In the genomic region with DNA sequence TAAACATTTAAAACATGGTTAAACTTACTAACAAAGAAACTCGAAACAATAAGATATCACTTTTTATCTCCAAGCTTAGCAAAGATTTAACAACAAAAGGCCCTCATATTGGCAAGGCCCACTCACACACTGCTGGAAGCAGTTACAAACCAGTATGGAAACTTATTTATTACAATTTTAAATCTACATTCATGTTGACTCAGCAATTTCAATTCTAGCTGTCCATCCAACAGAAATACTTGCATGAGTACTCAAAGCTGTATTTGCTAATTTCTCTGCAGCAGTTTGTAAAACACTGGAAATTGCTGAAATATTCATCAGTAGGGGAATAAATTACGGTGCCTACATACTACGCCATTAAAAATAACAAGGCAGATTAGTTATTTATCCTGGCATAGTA, we compare ENCODE assay signal across 15 cellular contexts. TPM values are rescaled to one million over a fixed set of nuclear protein-coding genes. Genes with fewer than 3 reads are reported as not detected.
A peak's percentile ranks its signal among the peaks of the same experiment; 100 is the strongest.
DNase-seq lines count a peak whose midpoint lies in the region; ATAC-seq and TF ChIP-seq lines count a peak whose summit lies in the region.
"Had no signal": no experiment of that assay in that cellular context is flagged by ENCODE, and none has a peak within 500 bp of the region (broad histone marks: within the 10 kb centered on the region; RNA-seq: fewer than 3 reads in every experiment).

No MANE protein-coding gene starts in this region.

- peaks cover 84% of the 10 kb centered on the region for H3K79me2 ChIP-seq in mammary epithelial cell (ENCODE audit: insufficient read depth, low read length)
- peaks cover 61% of the 10 kb centered on the region for H3K79me2 ChIP-seq in OCI-LY7 (ENCODE audit: insufficient read depth, low read depth, low read length)

- H3K36me3 ChIP-seq in mammary epithelial cell (ENCODE audit: insufficient read depth, low read length) (peaks cover 12% of the 10 kb centered on the region), breast epithelium (no peaks in the 10 kb centered on the region), OCI-LY7 (ENCODE audit: insufficient read depth, low read length) (peaks cover 45% of the 10 kb centered on the region)

- no peak overlapping the region for H3K27ac Mint-ChIP-seq in type B pancreatic cell

- no peaks in the 10 kb centered on the region for H3K27me3 ChIP-seq in mammary epithelial cell (ENCODE audit: insufficient read depth, low read length)
- no peaks in the 10 kb centered on the region for H3K27me3 ChIP-seq in breast epithelium
- H3K27me3 ChIP-seq: vagina had no signal

- H3K9me3 Mint-ChIP-seq in type B pancreatic cell = no peaks in the 10 kb centered on the region

- H3K9me3 ChIP-seq in mammary epithelial cell (replicated peaks; ENCODE audit: insufficient read depth, low read length) = no peaks in the 10 kb centered on the region
- no peaks in the 10 kb centered on the region for H3K9me3 ChIP-seq in breast epithelium
- no peaks in the 10 kb centered on the region for H3K9me3 ChIP-seq in OCI-LY7 (ENCODE audit: low read length)
- H3K9me3 ChIP-seq: HAP-1, vagina had no signal

- in situ Hi-C loops in mammary epithelial cell (cut with MboI; ENCODE audit: low sequenced_read_pairs in 2 of 2) = no loop called here

- H3K4me3 Mint-ChIP-seq in type B pancreatic cell = peak overlapping the region; percentile 50

- H3K4me2 ChIP-seq in mammary epithelial cell (ENCODE audit: insufficient read depth, low read depth, low read length) = peak overlapping the region; percentile 37
- peak overlapping the region; percentile 91 for H3K4me2 ChIP-seq in OCI-LY7 (ENCODE audit: low read length)

- intact Hi-C loops in mammary epithelial cell (cut with micrococcal nuclease) (no loop called here), breast epithelium (cut with DNase I; ENCODE audit: low total_unique reads) (no loop called here), OCI-LY7 (cut with micrococcal nuclease; ENCODE audit: unreplicated experiment) (no loop called here)

- POLR2A ChIA-PET in OCI-LY7 (lab: Charles Lee) = interaction anchor here (0.6 to 1.0 kb wide), 3 partner anchors 9 to 268 kb away, joined by 3 to 4 read pairs (median 3); a partner anchor contains a TSS

- H3K9ac ChIP-seq in mammary epithelial cell (ENCODE audit: insufficient read depth, low read length) = no peak overlapping the region

- H3K4me1 Mint-ChIP-seq in type B pancreatic cell (ENCODE audit: unreplicated experiment) = peaks cover 25% of the 10 kb centered on the region

- H4K20me1 ChIP-seq in mammary epithelial cell (ENCODE audit: insufficient read depth, low read length) (peaks cover 8% of the 10 kb centered on the region), OCI-LY7 (ENCODE audit: insufficient read depth, low read length) (peaks cover 16% of the 10 kb centered on the region)

- dilution Hi-C loops in mammary epithelial cell (cut with HindIII; ENCODE audit: low sequenced_read_pairs) = no loop called here

- no peaks in the 10 kb centered on the region for H3K9me2 ChIP-seq in OCI-LY7 (ENCODE audit: insufficient read depth, low read length)

- CTCF ChIA-PET in mammary epithelial cell (lab: Charles Lee; ENCODE audit: low non-redundant PET) (no interaction called here), OCI-LY7 (lab: Charles Lee; ENCODE audit: unreplicated experiment) (no interaction called here)

- H3K4me3 ChIP-seq in mammary epithelial cell (replicated peaks in 1 of 3; ENCODE audit: insufficient read depth in 1 of 3, low read depth in 2 of 3, low read length in 3 of 3) (no peak overlapping the region), breast epithelium (no peak overlapping the region), OCI-LY7 (ENCODE audit: low read depth, low read length, poor library complexity, severe bottlenecking) (no peak overlapping the region)
- H3K4me3 ChIP-seq: HAP-1, vagina had no signal

- H2AFZ ChIP-seq in mammary epithelial cell (ENCODE audit: low read depth, low read length) (no peak overlapping the region), OCI-LY7 (ENCODE audit: low read length) (no peak overlapping the region)

- no peak for TF ChIP-seq CTCF in mammary epithelial cell (conservative IDR thresholded peaks at IDR 0.05 in 1 of 2, IDR thresholded peaks at IDR 0.05 in 1 of 2; ENCODE audit: extremely low read depth in 1 of 2, insufficient read depth in 1 of 2, low read depth in 1 of 2, low read length in 2 of 2)
- no peak for TF ChIP-seq CTCF in breast epithelium (IDR thresholded peaks at IDR 0.05)
- no peak for TF ChIP-seq CTCF in OCI-LY7 (conservative IDR thresholded peaks at IDR 0.05; ENCODE audit: low read length)
- TF ChIP-seq CTCF in type B pancreatic cell (conservative IDR thresholded peaks at IDR 0.05) = no peak

- ATAC-seq in HG02938 (IDR thresholded peaks at IDR 0.05; ENCODE audit: unreplicated experiment) (no peak), HG02678 (IDR thresholded peaks at IDR 0.05; ENCODE audit: unreplicated experiment) (no peak)
- ATAC-seq: left lobe of liver had no signal

- no peak for TF ChIP-seq POLR2A in breast epithelium (IDR thresholded peaks at IDR 0.05)

- no TSS peak for BruUV-seq in mammary epithelial cell (replicated peaks; lab: Mats Ljungman, UMichigan)
- no TSS peak for BruUV-seq in OCI-LY7 (replicated peaks; lab: Mats Ljungman, UMichigan)

- 96% methylated on average over 3 of the region's 3 CpGs for WGBS in mammary epithelial cell (ENCODE audit: low coverage, missing lambda C conversion rate)

- peaks cover 26% of the 10 kb centered on the region for H3K36me3 Mint-ChIP-seq in type B pancreatic cell

- H3K4me1 ChIP-seq in mammary epithelial cell (ENCODE audit: insufficient read depth, low read length) = peaks cover 29% of the 10 kb centered on the region
- peaks cover 0 to 15% of the 10 kb centered on the region in 2 donors for H3K4me1 ChIP-seq in breast epithelium
- peaks cover 41% of the 10 kb centered on the region for H3K4me1 ChIP-seq in OCI-LY7 (ENCODE audit: insufficient read depth, low read length, poor library complexity, severe bottlenecking)

- H3K27ac ChIP-seq in mammary epithelial cell (ENCODE audit: insufficient read depth, low read depth, low read length) = no peak overlapping the region
- H3K27ac ChIP-seq in breast epithelium = no peak overlapping the region
- H3K27ac ChIP-seq in OCI-LY7 (ENCODE audit: low read depth, low read length, poor library complexity, severe bottlenecking) = no peak overlapping the region
- H3K27ac ChIP-seq: vagina had no signal

- no peak for DNase-seq in mammary epithelial cell
- DNase-seq in breast epithelium (ENCODE audit: low spot score in 2 of 2) = no peak
- no peak for DNase-seq in OCI-LY7 (ENCODE audit: low spot score)
- peak; percentile 44 for DNase-seq in fibroblast of gingiva (ENCODE audit: low read depth)
- DNase-seq in type B pancreatic cell (ENCODE audit: extremely low spot score, unreplicated experiment) = no peak
- no peak for DNase-seq in EL
- DNase-seq: amygdala; NCI-H187; NCI-H510A treated with DMSO at 0.1 percent for 48 hours; stimulated activated CD4-positive, alpha-beta T cell treated with anti-CD3 and anti-CD28 coated beads, Interleukin-15, amount 100 ng/mL, for 24 hours had no signal

- H3K27me3 Mint-ChIP-seq in type B pancreatic cell = no peaks in the 10 kb centered on the region

RNA-seq across cellular contexts. Expression of a gene that starts 2.8 kb away (rescaled TPM):
- total RNA-seq in mammary epithelial cell (100 to 1,000 TPM in 1 of 2 donors, 10 to 100 TPM in 1; 52.7 to 106 TPM), breast epithelium (100 to 1,000 TPM in 1 of 3 donors, 10 to 100 TPM in 2; 76.6 to 122 (median 89.5) TPM), OCI-LY7 (2022) (65.3 and 109 TPM in 2 replicates), type B pancreatic cell (ENCODE audit: low replicate concordance) (189 and 223 TPM in 2 replicates)
- 108 TPM for polyA plus RNA-seq in mammary epithelial cell
- polyA minus RNA-seq in mammary epithelial cell = 55.0 TPM
- total RNA-seq in OCI-LY7 (2014; rRNA removed; shearing (Covaris generic)) = 110 and 136 TPM in 2 replicates

RNA-seq across cellular contexts. Expression of a gene that starts 20.9 kb away (rescaled TPM):
- total RNA-seq in mammary epithelial cell (10 to 100 TPM; 37.5 to 72.2 TPM), breast epithelium (10 to 100 TPM; 24.8 to 34.1 (median 31.0) TPM), OCI-LY7 (2022) (48.3 and 52.2 TPM in 2 replicates), type B pancreatic cell (ENCODE audit: low replicate concordance) (34.5 and 34.6 TPM in 2 replicates)
- polyA plus RNA-seq in mammary epithelial cell = 46.2 TPM
- polyA minus RNA-seq in mammary epithelial cell = 37.8 TPM
- total RNA-seq in OCI-LY7 (2014; rRNA removed; shearing (Covaris generic)) = 51.0 TPM in 2 replicates

RNA-seq across cellular contexts. Expression of a gene that starts 54.2 kb away (rescaled TPM):
- total RNA-seq in mammary epithelial cell = 10 to 100 TPM; 18.0 to 28.3 TPM
- 11.3 TPM for polyA plus RNA-seq in mammary epithelial cell
- 15.8 TPM for polyA minus RNA-seq in mammary epithelial cell
- 10 to 100 TPM; 19.8 to 22.1 (median 21.0) TPM for total RNA-seq in breast epithelium
- total RNA-seq in OCI-LY7 (2014; rRNA removed; shearing (Covaris generic)) = 20.0 and 22.0 TPM in 2 replicates
- total RNA-seq in OCI-LY7 (2022) = 26.7 and 27.9 TPM in 2 replicates
- total RNA-seq in type B pancreatic cell (ENCODE audit: low replicate concordance) = 21.0 and 25.4 TPM in 2 replicates
